Comparison of ENCODE assay signal across 2 cellular contexts in the genomic region with DNA sequence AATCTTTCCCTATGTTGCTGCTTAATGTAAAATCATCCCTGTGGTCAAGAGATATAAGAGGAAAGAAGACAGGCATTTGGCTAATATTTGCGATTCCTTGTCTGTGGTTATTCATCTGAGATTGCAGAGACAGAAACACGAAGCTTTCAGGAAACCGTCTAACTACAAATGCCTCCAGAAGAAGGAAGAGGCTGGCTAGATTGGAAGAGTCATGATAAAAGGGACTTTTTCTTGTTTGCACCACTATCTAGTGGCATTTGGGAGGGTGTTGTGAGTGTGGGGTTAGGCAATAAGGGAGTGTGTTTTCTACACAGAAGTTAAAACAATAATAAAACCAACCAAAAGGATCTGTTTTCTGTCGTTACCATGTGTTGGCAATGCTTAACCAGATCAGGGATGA.
TF ChIP-seq lines count a peak whose summit lies in the region.

No MANE protein-coding gene starts in this region.

TF ChIP-seq in GM12891, 5 proteins besides CTCF, POLR2A, EP300 and RAD21:
- TF ChIP-seq TAF1 (IDR thresholded peaks at IDR 0.05; ENCODE audit: low read depth, low read length) (no peak), POLR2AphosphoS5 (IDR thresholded peaks at IDR 0.05; ENCODE audit: low read depth, low read length) (no peak), SPI1 (IDR thresholded peaks at IDR 0.05; ENCODE audit: low read depth, low read length) (no peak), PAX5 (IDR thresholded peaks at IDR 0.05; ENCODE audit: insufficient read depth, low read length, severe bottlenecking) (no peak), POU2F2 (IDR thresholded peaks at IDR 0.05; ENCODE audit: low read depth, low read length) (no peak)

TF ChIP-seq in GM12878, 131 proteins besides CTCF, POLR2A, EP300 and RAD21:
- TF ChIP-seq RUNX3 (IDR thresholded peaks at IDR 0.05; ENCODE audit: low read length) = 0 out of 2 replicates have a peak, but pooled peaks have one; percentile 4
- TF ChIP-seq, protein P1, sequence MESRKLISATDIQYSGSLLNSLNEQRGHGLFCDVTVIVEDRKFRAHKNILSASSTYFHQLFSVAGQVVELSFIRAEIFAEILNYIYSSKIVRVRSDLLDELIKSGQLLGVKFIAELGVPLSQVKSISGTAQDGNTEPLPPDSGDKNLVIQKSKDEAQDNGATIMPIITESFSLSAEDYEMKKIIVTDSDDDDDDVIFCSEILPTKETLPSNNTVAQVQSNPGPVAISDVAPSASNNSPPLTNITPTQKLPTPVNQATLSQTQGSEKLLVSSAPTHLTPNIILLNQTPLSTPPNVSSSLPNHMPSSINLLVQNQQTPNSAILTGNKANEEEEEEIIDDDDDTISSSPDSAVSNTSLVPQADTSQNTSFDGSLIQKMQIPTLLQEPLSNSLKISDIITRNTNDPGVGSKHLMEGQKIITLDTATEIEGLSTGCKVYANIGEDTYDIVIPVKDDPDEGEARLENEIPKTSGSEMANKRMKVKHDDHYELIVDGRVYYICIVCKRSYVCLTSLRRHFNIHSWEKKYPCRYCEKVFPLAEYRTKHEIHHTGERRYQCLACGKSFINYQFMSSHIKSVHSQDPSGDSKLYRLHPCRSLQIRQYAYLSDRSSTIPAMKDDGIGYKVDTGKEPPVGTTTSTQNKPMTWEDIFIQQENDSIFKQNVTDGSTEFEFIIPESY (IDR thresholded peaks at IDR 0.05) = no peak
